Comparison of ENCODE assay signal across 8 cellular contexts in genomic region chr10:43573250-43574034, GRCh38. TPM values are rescaled to one million over a fixed set of nuclear protein-coding genes. Genes with fewer than 3 reads are reported as not detected.
DNase-seq lines count a peak whose midpoint lies in the region; ATAC-seq and TF ChIP-seq lines count a peak whose summit lies in the region.

No MANE protein-coding gene starts in this region.

- H2BK120ac ChIP-seq in IMR-90 (ENCODE audit: low read depth, low read length) = peak overlapping the region; percentile 51

- H3K9me3 ChIP-seq in AG04450 (ENCODE audit: control insufficient read depth, insufficient read depth, low read length) (no peaks in the 10 kb centered on the region; the same call in 1 of the 2 replicates), IMR-90 (ENCODE audit: control insufficient read depth, insufficient read depth, low read length) (no peaks in the 10 kb centered on the region)

- no peaks in the 10 kb centered on the region for H3K9me1 ChIP-seq in IMR-90 (ENCODE audit: insufficient read depth, low read length)

- no peaks in the 10 kb centered on the region for H3K36me3 ChIP-seq in IMR-90 (ENCODE audit: control insufficient read depth, insufficient read depth, low read length)

- TF ChIP-seq POLR2A in IMR-90 (IDR thresholded peaks at IDR 0.05; ENCODE audit: low read depth, low read length) = no peak

- no peaks in the 10 kb centered on the region for H4K20me1 ChIP-seq in IMR-90 (ENCODE audit: insufficient read depth, low read length)

- peak overlapping the region; percentile 68 for H3K4me3 ChIP-seq in AG04450 (ENCODE audit: low read depth, low read length)
- H3K4me3 ChIP-seq in IMR-90 (ENCODE audit: insufficient read depth, low read depth, low read length) = peak overlapping the region; percentile 62
- H3K4me3 ChIP-seq in coronary artery = peak overlapping the region; percentile 72

- DNase-seq in AG04450 (ENCODE audit: low read depth, low spot score) (no peak), IMR-90 (peak; percentile 31), coronary artery (ENCODE audit: low spot score) (no peak), kidney tubule cell (ENCODE audit: low spot score) (no peak)
- peak in 2 of 10 donors; percentile 1 to 50 for DNase-seq in naive thymus-derived CD8-positive, alpha-beta T cell

- H3K4me2 ChIP-seq in IMR-90 (ENCODE audit: low read depth, low read length) = peak overlapping the region; percentile 70

- no peak overlapping the region for H4K5ac ChIP-seq in IMR-90 (ENCODE audit: low read depth, low read length)

- POLR2A ChIA-PET in AG04450 (lab: Yijun Ruan, JAX) = interaction anchor here (1.7 kb wide), 1 partner anchor 76 kb away, joined by 3 read pairs; the partner anchor contains the start of gene ZNF32
- POLR2A ChIA-PET in IMR-90 (lab: Charles Lee; ENCODE audit: unreplicated experiment) = no interaction called here
- POLR2A ChIA-PET in naive thymus-derived CD8-positive, alpha-beta T cell (lab: Charles Lee) = interaction anchor here (0.8 to 2.0 kb wide), 9 partner anchors 18 to 1427 kb away, joined by 3 to 10 read pairs (median 5); partner anchors contain the start of genes CSGALNACT2, ZNF22 and ZNF32

- in situ Hi-C loops in IMR-90 (cut with MboI; ENCODE audit: low sequenced_read_pairs) = no loop called here

- peak overlapping the region; percentile 63 to 90 for H4K8ac ChIP-seq in IMR-90 (ENCODE audit: low read depth in 2 of 2, low read length in 2 of 2)

- H2BK5ac ChIP-seq in IMR-90 (ENCODE audit: low read depth, low read length, poor library complexity, severe bottlenecking) = no peak overlapping the region

- H2BK15ac ChIP-seq in IMR-90 (ENCODE audit: low read depth, low read length) = no peak overlapping the region

- H3K18ac ChIP-seq in IMR-90 (ENCODE audit: low read depth, low read length) = no peak overlapping the region

- no TSS peak for BruUV-seq in IMR-90 (replicated peaks; lab: Mats Ljungman, UMichigan)

- TF ChIP-seq CTCF in AG04450 (IDR thresholded peaks at IDR 0.05; ENCODE audit: low read depth, low read length) (no peak), IMR-90 (conservative IDR thresholded peaks at IDR 0.05; ENCODE audit: low read depth, low read length) (no peak), coronary artery (IDR thresholded peaks at IDR 0.05) (no peak)

- no peak for TF ChIP-seq RAD21 in IMR-90 (IDR thresholded peaks at IDR 0.05; ENCODE audit: low read length)

- peak overlapping the region; percentile 81 to 95 (median 89) for H3K27ac Mint-ChIP-seq in naive thymus-derived CD8-positive, alpha-beta T cell

- peak overlapping the region; percentile 69 to 86 (median 74) for H3K4me3 Mint-ChIP-seq in naive thymus-derived CD8-positive, alpha-beta T cell

- H3K23ac ChIP-seq in IMR-90 (ENCODE audit: low read depth, low read length) = peak overlapping the region; percentile 84

- H3K4ac ChIP-seq in IMR-90 (ENCODE audit: low read depth, low read length) = peak overlapping the region; percentile 75

- peak overlapping the region; percentile 67 for H2AK9ac ChIP-seq in IMR-90 (replicated peaks; ENCODE audit: low read depth, low read length, poor library complexity)

- H3K79me1 ChIP-seq in IMR-90 (ENCODE audit: low read depth in 1 of 2, low read length in 2 of 2) = peaks cover 6 to 7% of the 10 kb centered on the region in 2 experiments; a peak in 2 of 4 replicates

- intact Hi-C loops in IMR-90 (cut with micrococcal nuclease) = no loop called here

- dilution Hi-C loops in IMR-90 (cut with HindIII; ENCODE audit: low sequenced_read_pairs, unreplicated experiment) = no loop called here

- peak overlapping the region; percentile 47 for H4K91ac ChIP-seq in IMR-90 (ENCODE audit: insufficient read depth, low read depth, low read length)

- peaks cover 5 to 7% (median 6%) of the 10 kb centered on the region in 3 donors for H3K36me3 Mint-ChIP-seq in naive thymus-derived CD8-positive, alpha-beta T cell

- H3K27me3 Mint-ChIP-seq in naive thymus-derived CD8-positive, alpha-beta T cell = no peaks in the 10 kb centered on the region

- WGBS in IMR-90 (ENCODE audit: extremely low coverage in 2 of 2, insufficient read length in 1 of 2), 2 experiments = no CpG with 5 or more reads among the region's 17 CpGs

- H3K56ac ChIP-seq in IMR-90 (ENCODE audit: extremely low read depth, insufficient read depth, low read length) = peak overlapping the region; percentile 46; the same call in 1 of the 2 replicates

- H3K4me1 Mint-ChIP-seq in naive thymus-derived CD8-positive, alpha-beta T cell = peaks cover 20 to 60% (median 54%) of the 10 kb centered on the region in 4 donors

- H2AFZ ChIP-seq in IMR-90 (replicated peaks; ENCODE audit: low read length, poor library complexity) = peak overlapping the region; percentile 94

- peak overlapping the region; percentile 23; the same call in 1 of the 2 replicates for H2AK5ac ChIP-seq in IMR-90 (ENCODE audit: low read depth, low read length)

- H3K9ac ChIP-seq in IMR-90 (ENCODE audit: low read depth, low read length) = peak overlapping the region; percentile 52

- no peaks in the 10 kb centered on the region for H3K4me1 ChIP-seq in IMR-90 (ENCODE audit: control insufficient read depth, insufficient read depth, low read length)

- H3K27ac ChIP-seq in AG04450 (ENCODE audit: low read depth, low read length) (peak overlapping the region; percentile 33), IMR-90 (ENCODE audit: insufficient read depth, low read length) (peak overlapping the region; percentile 21; the same call in 1 of the 2 replicates), coronary artery (peak overlapping the region; percentile 3 to 73)

- CTCF ChIA-PET in AG04450 (lab: Charles Lee) = no interaction called here
- CTCF ChIA-PET in IMR-90 (lab: Yijun Ruan, JAX) = interaction anchor here (1.5 kb wide), 1 partner anchor 11 kb away, joined by 3 read pairs; no protein-coding TSS in a partner anchor

- H2BK20ac ChIP-seq in IMR-90 (ENCODE audit: low read depth, low read length) = no peak overlapping the region; the same call in 1 of the 2 replicates

- H3K9me3 Mint-ChIP-seq in naive thymus-derived CD8-positive, alpha-beta T cell = peaks cover 0 to 32% (median 4%) of the 10 kb centered on the region in 9 donors

- H3K27me3 ChIP-seq in AG04450 (ENCODE audit: control insufficient read depth, insufficient read depth, low read length) = no peaks in the 10 kb centered on the region
- no peaks in the 10 kb centered on the region for H3K27me3 ChIP-seq in IMR-90 (ENCODE audit: control insufficient read depth, insufficient read depth, low read length)

- H3K14ac ChIP-seq in IMR-90 (replicated peaks; ENCODE audit: low read depth, low read length) = peak overlapping the region; percentile 65

- ATAC-seq in IMR-90 (ENCODE audit: low read depth) = no peak
- peak; percentile 10 to 21 for ATAC-seq in naive thymus-derived CD8-positive, alpha-beta T cell
- no peak for ATAC-seq in GM18868 (IDR thresholded peaks at IDR 0.05; ENCODE audit: unreplicated experiment)
- ATAC-seq in HG02870 (IDR thresholded peaks at IDR 0.05; ENCODE audit: unreplicated experiment) = no peak
- no peak for ATAC-seq in HG03520 (IDR thresholded peaks at IDR 0.05; ENCODE audit: unreplicated experiment)

TF ChIP-seq in IMR-90, 13 proteins besides CTCF, POLR2A, EP300 and RAD21:
- TF ChIP-seq FOS (IDR thresholded peaks at IDR 0.05; ENCODE audit: low read depth, low read length) = no peak
- TF ChIP-seq USF2 (IDR thresholded peaks at IDR 0.05; ENCODE audit: low read depth, low read length) = no peak
- 0 out of 2 replicates have a peak, but pooled peaks have one; percentile 19 for TF ChIP-seq CEBPB (IDR thresholded peaks at IDR 0.05; ENCODE audit: low read depth, low read length)
- no peak for TF ChIP-seq ELK1 (IDR thresholded peaks at IDR 0.05; ENCODE audit: borderline replicate concordance, low read depth, low read length)
- TF ChIP-seq CHD1 (IDR thresholded peaks at IDR 0.05; ENCODE audit: low read depth, low read length) = no peak
- no peak for TF ChIP-seq RFX5 (IDR thresholded peaks at IDR 0.05; ENCODE audit: low read depth, low read length)

RNA-seq across cellular contexts. Expression of gene ZNF239, which starts 1.0 kb away (rescaled TPM):
- polyA plus RNA-seq in AG04450 (2011; rRNA removed) (6.4 and 6.9 TPM in 2 replicates), IMR-90 (2012; rRNA removed) (6.4 and 7.4 TPM in 2 replicates)
- polyA minus RNA-seq in AG04450 (2011; rRNA and poly(A)+ RNA removed) = 5.8 and 6.9 TPM in 2 replicates
- total RNA-seq in IMR-90 (2012; rRNA removed) = 10.8 and 12.7 TPM in 2 replicates
- 1.2 and 1.5 TPM in 2 replicates for polyA plus RNA-seq in IMR-90 (2012; cell fraction: cytosol; rRNA removed)
- 7.2 and 19.6 TPM in 2 replicates for polyA plus RNA-seq in IMR-90 (2012; cell fraction: nucleus; rRNA removed; ENCODE audit: low replicate concordance)
- total RNA-seq in naive thymus-derived CD8-positive, alpha-beta T cell = 1 to 10 TPM; 4.8 to 6.0 TPM
- polyA plus RNA-seq in naive thymus-derived CD8-positive, alpha-beta T cell = 1 to 10 TPM in 2 of 3 donors, under 1 TPM in 1; 0.98 to 3.2 (median 1.9) TPM

RNA-seq across cellular contexts. Expression of gene ZNF485, which starts 32.8 kb away (rescaled TPM):
- polyA plus RNA-seq in AG04450 (2011; rRNA removed) (0.76 and 1.2 TPM in 2 replicates), IMR-90 (2012; rRNA removed) (1.0 and 1.3 TPM in 2 replicates)
- polyA minus RNA-seq in AG04450 (2011; rRNA and poly(A)+ RNA removed) = 1.2 and 1.8 TPM in 2 replicates
- total RNA-seq in IMR-90 (2012; rRNA removed) = 2.2 and 3.1 TPM in 2 replicates
- polyA plus RNA-seq in IMR-90 (2012; cell fraction: cytosol; rRNA removed) = 0.29 and 0.76 TPM in 2 replicates
- 1.3 and 2.7 TPM in 2 replicates for polyA plus RNA-seq in IMR-90 (2012; cell fraction: nucleus; rRNA removed; ENCODE audit: low replicate concordance)
- 10 to 100 TPM; 11.7 to 12.6 TPM for total RNA-seq in naive thymus-derived CD8-positive, alpha-beta T cell
- polyA plus RNA-seq in naive thymus-derived CD8-positive, alpha-beta T cell = 1 to 10 TPM; 4.5 to 6.8 (median 5.9) TPM

Comparison
In these comparisons a context has a peak if more than half of its experiments do, and no peak if none do; other contexts are left out.
1. ATAC-seq: peak in naive thymus-derived CD8-positive, alpha-beta T cell (2 of 2); none in IMR-90 (single experiment), GM18868 (single experiment), HG02870 (single experiment) and HG03520 (single experiment).
2. Peak in every context shown above with its lines, with median percentiles within 50 percentile points of each other: H3K27ac ChIP-seq and H3K4me3 ChIP-seq.